2 cellular contexts compared by ENCODE assay signal in genomic region chr14:101824339-101824727, GRCh38.
TF ChIP-seq lines count a peak whose summit lies in the region.

No MANE protein-coding gene starts in this region.

TF ChIP-seq in IMR-90, 13 proteins besides CTCF, POLR2A, EP300 and RAD21 (continued from another document):
- TF ChIP-seq, protein P1, sequence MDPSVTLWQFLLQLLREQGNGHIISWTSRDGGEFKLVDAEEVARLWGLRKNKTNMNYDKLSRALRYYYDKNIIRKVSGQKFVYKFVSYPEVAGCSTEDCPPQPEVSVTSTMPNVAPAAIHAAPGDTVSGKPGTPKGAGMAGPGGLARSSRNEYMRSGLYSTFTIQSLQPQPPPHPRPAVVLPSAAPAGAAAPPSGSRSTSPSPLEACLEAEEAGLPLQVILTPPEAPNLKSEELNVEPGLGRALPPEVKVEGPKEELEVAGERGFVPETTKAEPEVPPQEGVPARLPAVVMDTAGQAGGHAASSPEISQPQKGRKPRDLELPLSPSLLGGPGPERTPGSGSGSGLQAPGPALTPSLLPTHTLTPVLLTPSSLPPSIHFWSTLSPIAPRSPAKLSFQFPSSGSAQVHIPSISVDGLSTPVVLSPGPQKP (IDR thresholded peaks at IDR 0.05; ENCODE audit: borderline replicate concordance, low read depth, low read length): no peak

TF ChIP-seq in WTC11, 78 proteins besides CTCF, POLR2A, EP300 and RAD21 (continued from another document):
- no peak for TF ChIP-seq ATF1 (CRISPR knock-in tag; IDR thresholded peaks at IDR 0.05)
- TF ChIP-seq TCF7 (CRISPR knock-in tag; IDR thresholded peaks at IDR 0.05; ENCODE audit: low read depth): no peak
- no peak for TF ChIP-seq NR2C2 (CRISPR knock-in tag; IDR thresholded peaks at IDR 0.05)
- TF ChIP-seq NR1H2 (CRISPR knock-in tag; IDR thresholded peaks at IDR 0.05): no peak
- no peak for TF ChIP-seq SMAD4 (CRISPR knock-in tag; IDR thresholded peaks at IDR 0.05)
- no peak for TF ChIP-seq USF1 (CRISPR knock-in tag; IDR thresholded peaks at IDR 0.05)
